ENCODE assay signal across 8 cellular contexts in the genomic region with DNA sequence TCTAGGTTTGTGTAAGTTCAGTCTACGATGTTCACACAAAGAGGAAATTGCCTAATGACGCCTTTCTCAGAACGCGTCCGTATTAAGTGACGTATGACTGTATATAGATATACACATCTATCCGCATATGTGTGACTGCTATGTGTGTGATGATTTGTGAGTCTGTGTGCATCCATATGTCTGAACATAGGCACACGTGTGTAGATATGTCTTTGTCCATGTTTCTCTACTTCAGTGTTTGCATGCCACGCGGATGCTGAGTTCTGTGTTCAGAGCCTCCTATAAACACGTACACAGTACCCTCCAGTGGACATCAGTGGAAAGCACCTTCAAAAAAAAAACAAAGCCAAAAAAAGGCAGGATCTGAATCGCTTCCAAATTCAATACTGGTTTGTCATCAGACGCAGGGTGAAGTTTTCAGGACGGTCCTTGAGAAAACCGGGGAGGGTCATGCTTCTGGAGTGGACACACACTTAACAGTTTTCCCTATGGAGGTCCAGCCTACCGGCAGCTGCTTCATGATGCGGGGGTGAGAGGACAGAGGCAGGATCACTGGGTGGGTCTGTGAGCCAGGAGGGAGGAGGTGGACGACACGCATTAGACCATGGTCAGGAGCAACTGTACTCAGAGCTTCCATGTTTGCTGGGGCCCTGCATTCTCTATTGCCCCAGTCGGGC. TPM values are rescaled to one million over a fixed set of nuclear protein-coding genes. Genes with fewer than 3 reads are reported as not detected.
DNase-seq lines count a peak whose midpoint lies in the region; ATAC-seq and TF ChIP-seq lines count a peak whose summit lies in the region.

No MANE protein-coding gene starts in this region.

- peak; percentile 70 for DNase-seq in D341Med (ENCODE audit: low spot score)
- DNase-seq in M059J (ENCODE audit: low read depth) = peak; percentile 82
- peak; percentile 49 for DNase-seq in RPMI8226
- peak; percentile 86 to 92 for DNase-seq in cardiac fibroblast (ENCODE audit: low read depth in 2 of 2)
- DNase-seq in kidney glomerular epithelial cell (lab: John Stamatoyannopoulos, UW) = peak; percentile 73
- peak; percentile 87 for DNase-seq in superior temporal gyrus (ENCODE audit: extremely low spot score)
- no peak for DNase-seq in stimulated activated CD8-positive, alpha-beta memory T cell treated with anti-CD3 and anti-CD28 coated beads, Interleukin-4, amount 100 ng/mL, for 48 hours

- ATAC-seq in GM19455 (IDR thresholded peaks at IDR 0.05; ENCODE audit: unreplicated experiment) = peak; percentile 46

- H3K4me3 ChIP-seq in cardiac fibroblast (replicated peaks in 1 of 2; ENCODE audit: low read depth in 2 of 2, low read length in 2 of 2) = peak overlapping the region in 1 of 2 donors; percentile 32

- TF ChIP-seq CTCF in cardiac fibroblast (IDR thresholded peaks at IDR 0.05; ENCODE audit: low read depth, low read length) = peak; percentile 60

RNA-seq across cellular contexts. Expression of gene ALDH1B1, which starts 29.5 kb away (rescaled TPM):
- 21.9 and 34.7 TPM in 2 replicates for total RNA-seq in M059J (2014; rRNA removed; shearing (Covaris generic))
